In genomic region chr4:158186815-158187214, GRCh38 we compare ENCODE assay signal across 32 cellular contexts. TPM values are rescaled to one million over a fixed set of nuclear protein-coding genes. Genes with fewer than 3 reads are reported as not detected.
"Had no signal": no experiment of that assay in that cellular context is flagged by ENCODE, and none has a peak within 500 bp of the region (broad histone marks: within the 10 kb centered on the region; RNA-seq: fewer than 3 reads in every experiment).

No MANE protein-coding gene starts in this region.

- DNase-seq: activated B cell treated with CpG ODN at 0.5 μM for 24 hours; activated CD4-positive, alpha-beta memory T cell treated with anti-CD3 and anti-CD28 coated beads, Interleukin-2, amount 10 ng/mL, durations not matched to agents 7 days and 5 days; activated CD4-positive, alpha-beta T cell treated with anti-CD3 and anti-CD28 coated beads, Interleukin-2, amount 10 ng/mL, durations not matched to agents 7 days and 5 days; activated CD4-positive, alpha-beta T cell treated with anti-CD3 and anti-CD28 coated beads, Interleukin-2, amount 50 U/mL, for 4 hours; activated CD8-positive, alpha-beta memory T cell treated with anti-CD3 and anti-CD28 coated beads, Interleukin-2, amount 50 U/mL, for 48 hours; activated gamma-delta T cell treated with Interleukin-2 at 50 U/mL for 16 hours; activated naive CD4-positive, alpha-beta T cell treated with anti-CD3 and anti-CD28 coated beads, Interleukin-2, amount 50 U/mL, for 16 hours; activated naive CD4-positive, alpha-beta T cell treated with Interleukin-2 at 50 U/mL for 16 hours; activated T-cell treated with anti-CD3 and anti-CD28 coated beads for 4 hours; activated T-cell treated with anti-CD3 and anti-CD28 coated beads, Interleukin-2, amount 50 U/mL, for 24 hours; activated T-cell treated with anti-CD3 and anti-CD28 coated beads, Interleukin-2, amount 50 U/mL, for 72 hours; amniotic stem cell; anterior cingulate cortex; brain microvascular endothelial cell; dorsolateral prefrontal cortex; effector memory CD4-positive, alpha-beta T cell; erythroblast; foreskin keratinocyte; gastrocnemius medialis; glutamatergic neuron; heart left ventricle; T-helper 1 cell; T-helper 17 cell; T1000; WERI-Rb-1 had no signal

- H3K4me1 Mint-ChIP-seq: activated B cell treated with CpG ODN at 0.5 μM for 24 hours; activated CD4-positive, alpha-beta memory T cell treated with anti-CD3 and anti-CD28 coated beads, Interleukin-2, amount 10 ng/mL, durations not matched to agents 7 days and 5 days; activated CD4-positive, alpha-beta T cell treated with anti-CD3 and anti-CD28 coated beads, Interleukin-2, amount 10 ng/mL, durations not matched to agents 7 days and 5 days; central memory CD8-positive, alpha-beta T cell had no signal

- H3K4me3 Mint-ChIP-seq: activated B cell treated with CpG ODN at 0.5 μM for 24 hours; activated CD4-positive, alpha-beta memory T cell treated with anti-CD3 and anti-CD28 coated beads, Interleukin-2, amount 10 ng/mL, durations not matched to agents 7 days and 5 days; activated CD4-positive, alpha-beta T cell treated with anti-CD3 and anti-CD28 coated beads, Interleukin-2, amount 10 ng/mL, durations not matched to agents 7 days and 5 days; activated naive CD8-positive, alpha-beta T cell; activated T-cell treated with anti-CD3 and anti-CD28 coated beads, Interleukin-2, amount 50 U/mL, for 24 hours; activated T-cell treated with anti-CD3 and anti-CD28 coated beads, Interleukin-2, amount 50 U/mL, for 72 hours; central memory CD8-positive, alpha-beta T cell; dendritic cell treated with granulocyte-macrophage colony-stimulating factor and Interleukin-4, amounts not matched to agents 40 ng/mL and 50 ng/mL, for 4 days; T-helper 17 cell; T-helper 2 cell treated with Interferon-gamma antibody and Interleukin-4, amounts not matched to agents 5 μg/mL and 100 μg/mL, for 36 hours had no signal

- H3K36me3 Mint-ChIP-seq: activated naive CD8-positive, alpha-beta T cell had no signal

- H3K4me1 ChIP-seq: esophagus muscularis mucosa, foreskin keratinocyte, gastrocnemius medialis had no signal

- H3K9me3 ChIP-seq: esophagus muscularis mucosa, gastrocnemius medialis, heart left ventricle had no signal

- H3K4me3 ChIP-seq: coronary artery, dorsolateral prefrontal cortex, esophagus muscularis mucosa, gastrocnemius medialis, heart left ventricle had no signal

- H3K27me3 Mint-ChIP-seq: activated B cell treated with CpG ODN at 0.5 μM for 24 hours; activated CD4-positive, alpha-beta memory T cell treated with anti-CD3 and anti-CD28 coated beads, Interleukin-2, amount 10 ng/mL, durations not matched to agents 7 days and 5 days; activated T-cell treated with anti-CD3 and anti-CD28 coated beads, Interleukin-2, amount 50 U/mL, for 24 hours; central memory CD8-positive, alpha-beta T cell; dendritic cell treated with granulocyte-macrophage colony-stimulating factor and Interleukin-4, amounts not matched to agents 40 ng/mL and 50 ng/mL, for 4 days; T-helper 17 cell had no signal

- H3K9me3 Mint-ChIP-seq: activated B cell treated with CpG ODN at 0.5 μM for 24 hours; activated CD4-positive, alpha-beta memory T cell treated with anti-CD3 and anti-CD28 coated beads, Interleukin-2, amount 10 ng/mL, durations not matched to agents 7 days and 5 days; activated CD4-positive, alpha-beta T cell treated with anti-CD3 and anti-CD28 coated beads, Interleukin-2, amount 10 ng/mL, durations not matched to agents 7 days and 5 days; activated T-cell treated with anti-CD3 and anti-CD28 coated beads, Interleukin-2, amount 50 U/mL, for 24 hours; activated T-cell treated with anti-CD3 and anti-CD28 coated beads, Interleukin-2, amount 50 U/mL, for 72 hours; dendritic cell treated with granulocyte-macrophage colony-stimulating factor and Interleukin-4, amounts not matched to agents 40 ng/mL and 50 ng/mL, for 4 days; T-helper 2 cell treated with Interferon-gamma antibody and Interleukin-4, amounts not matched to agents 5 μg/mL and 100 μg/mL, for 36 hours had no signal

- H3K27ac ChIP-seq: brain microvascular endothelial cell, coronary artery, dorsolateral prefrontal cortex, esophagus muscularis mucosa, foreskin keratinocyte, gastrocnemius medialis, heart left ventricle, WERI-Rb-1 had no signal

- H3K36me3 ChIP-seq: brain microvascular endothelial cell, WERI-Rb-1 had no signal

- H3K27ac Mint-ChIP-seq: activated B cell treated with CpG ODN at 0.5 μM for 24 hours; activated CD4-positive, alpha-beta memory T cell treated with anti-CD3 and anti-CD28 coated beads, Interleukin-2, amount 10 ng/mL, durations not matched to agents 7 days and 5 days; activated CD4-positive, alpha-beta T cell treated with anti-CD3 and anti-CD28 coated beads, Interleukin-2, amount 10 ng/mL, durations not matched to agents 7 days and 5 days; activated naive CD8-positive, alpha-beta T cell; activated T-cell treated with anti-CD3 and anti-CD28 coated beads, Interleukin-2, amount 50 U/mL, for 24 hours; activated T-cell treated with anti-CD3 and anti-CD28 coated beads, Interleukin-2, amount 50 U/mL, for 72 hours; dendritic cell treated with granulocyte-macrophage colony-stimulating factor and Interleukin-4, amounts not matched to agents 40 ng/mL and 50 ng/mL, for 4 days; T-helper 17 cell; T-helper 2 cell treated with Interferon-gamma antibody and Interleukin-4, amounts not matched to agents 5 μg/mL and 100 μg/mL, for 36 hours had no signal

- H3K27me3 ChIP-seq: brain microvascular endothelial cell, dorsolateral prefrontal cortex, esophagus muscularis mucosa, foreskin keratinocyte, gastrocnemius medialis, heart left ventricle had no signal

- ATAC-seq: activated CD4-positive, CD25-positive, alpha-beta regulatory T cell treated with anti-CD3 and anti-CD28 coated beads, Interleukin-2, amount 50 U/mL, for 24 hours; activated T-cell treated with anti-CD3 and anti-CD28 coated beads, Interleukin-2, amount 50 U/mL, for 72 hours; foreskin keratinocyte; gastrocnemius medialis; heart left ventricle; T-helper 17 cell had no signal

RNA-seq across cellular contexts. Expression of gene GASK1B, which starts 14.0 kb away (rescaled TPM):
- total RNA-seq: activated B cell treated with CpG ODN at 0.5 μM for 24 hours; activated CD4-positive, alpha-beta memory T cell treated with anti-CD3 and anti-CD28 coated beads, Interleukin-2, amount 10 ng/mL, durations not matched to agents 7 days and 5 days; activated CD4-positive, alpha-beta T cell treated with anti-CD3 and anti-CD28 coated beads, Interleukin-2, amount 10 ng/mL, durations not matched to agents 7 days and 5 days; activated T-cell treated with anti-CD3 and anti-CD28 coated beads, Interleukin-2, amount 50 U/mL, for 72 hours had no signal

RNA-seq across cellular contexts. Expression of gene TMEM144, which starts 23.5 kb away (rescaled TPM):
- total RNA-seq: activated B cell treated with CpG ODN at 0.5 μM for 24 hours; activated CD4-positive, alpha-beta memory T cell treated with anti-CD3 and anti-CD28 coated beads, Interleukin-2, amount 10 ng/mL, durations not matched to agents 7 days and 5 days; activated CD4-positive, alpha-beta T cell treated with anti-CD3 and anti-CD28 coated beads, Interleukin-2, amount 10 ng/mL, durations not matched to agents 7 days and 5 days had no signal
